8 cellular contexts compared by ENCODE assay signal in the genomic region with DNA sequence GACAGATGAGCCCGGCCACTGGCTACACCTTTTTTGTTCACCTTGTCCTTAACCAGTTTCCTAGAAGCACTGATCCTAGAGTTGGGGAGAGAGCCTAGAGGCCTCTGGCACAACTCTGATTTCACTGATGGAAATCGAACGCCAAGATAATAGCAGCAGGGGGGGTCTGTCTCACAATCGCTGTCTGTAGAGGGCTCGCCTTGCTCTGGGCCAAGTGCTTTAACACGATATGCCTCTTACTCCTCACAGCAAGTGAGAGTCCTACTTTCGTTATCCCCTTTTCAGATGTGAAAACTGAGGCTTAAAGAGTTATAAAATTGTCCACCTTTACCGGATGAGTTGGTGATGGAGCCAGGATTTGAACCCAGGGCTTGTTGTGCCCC. TPM values are rescaled to one million over a fixed set of nuclear protein-coding genes. Genes with fewer than 3 reads are reported as not detected.
DNase-seq lines count a peak whose midpoint lies in the region; ATAC-seq and TF ChIP-seq lines count a peak whose summit lies in the region.

No MANE protein-coding gene starts in this region.

- H3K9me3 ChIP-seq in RWPE2 (ENCODE audit: severe bottlenecking), result no peaks in the 10 kb centered on the region
- H3K9me3 ChIP-seq in fibroblast of lung (ENCODE audit: control insufficient read depth, insufficient read depth, low read depth, low read length), result no peaks in the 10 kb centered on the region

- no peaks in the 10 kb centered on the region for H3K27me3 Mint-ChIP-seq in progenitor cell of endocrine pancreas

- peak overlapping the region; percentile 94 for H2AFZ ChIP-seq in fibroblast of lung (ENCODE audit: low read length)

- H3K27me3 ChIP-seq in RWPE2 (ENCODE audit: insufficient read depth, poor library complexity, severe bottlenecking), result no peaks in the 10 kb centered on the region
- H3K27me3 ChIP-seq in fibroblast of lung (ENCODE audit: control insufficient read depth, insufficient read depth, low read length), result no peaks in the 10 kb centered on the region

- H3K36me3 ChIP-seq in RWPE2 (ENCODE audit: low read depth) (no peaks in the 10 kb centered on the region), fibroblast of lung (ENCODE audit: control insufficient read depth, insufficient read depth, low read length) (no peaks in the 10 kb centered on the region)

- no peaks in the 10 kb centered on the region for H3K4me1 ChIP-seq in RWPE2 (ENCODE audit: insufficient read depth, poor library complexity, severe bottlenecking)
- H3K4me1 ChIP-seq in fibroblast of lung (ENCODE audit: control insufficient read depth, extremely low read depth, insufficient read depth, low read length), result peaks cover 10% of the 10 kb centered on the region

- peaks cover 58% of the 10 kb centered on the region for H3K4me1 Mint-ChIP-seq in progenitor cell of endocrine pancreas (ENCODE audit: low read depth)

- H3K4me2 ChIP-seq in fibroblast of lung (ENCODE audit: extremely low read depth, insufficient read depth, low read length), result peak overlapping the region; percentile 90

- peaks cover 3% of the 10 kb centered on the region for H3K9me3 Mint-ChIP-seq in progenitor cell of endocrine pancreas (ENCODE audit: low read depth)

- H3K36me3 Mint-ChIP-seq in progenitor cell of endocrine pancreas (ENCODE audit: insufficient read depth), result peaks cover 9% of the 10 kb centered on the region

- no peak for ATAC-seq in RWPE2 (ENCODE audit: low read depth)
- ATAC-seq in HG02840 (IDR thresholded peaks at IDR 0.05; ENCODE audit: low FRiP score, unreplicated experiment), result no peak
- ATAC-seq in HG03521 (IDR thresholded peaks at IDR 0.05; ENCODE audit: unreplicated experiment), result no peak
- ATAC-seq in GM21786 (IDR thresholded peaks at IDR 0.05; ENCODE audit: unreplicated experiment), result no peak

- no peaks in the 10 kb centered on the region for H3K79me2 ChIP-seq in fibroblast of lung (ENCODE audit: control insufficient read depth, insufficient read depth, low read length)

- H3K27ac Mint-ChIP-seq in progenitor cell of endocrine pancreas, result peak overlapping the region; percentile 60

- peak overlapping the region; percentile 45 for H3K9ac ChIP-seq in fibroblast of lung (ENCODE audit: insufficient read depth, low read length)

- peak overlapping the region; percentile 86 for H3K4me3 Mint-ChIP-seq in progenitor cell of endocrine pancreas (ENCODE audit: low read depth)

- TF ChIP-seq CTCF in RWPE2 (IDR thresholded peaks at IDR 0.05; ENCODE audit: poor library complexity, severe bottlenecking) (no peak), fibroblast of lung (conservative IDR thresholded peaks at IDR 0.05 in 1 of 2, IDR thresholded peaks at IDR 0.05 in 1 of 2; ENCODE audit: low read depth in 1 of 2, low read length in 2 of 2) (no peak), progenitor cell of endocrine pancreas (IDR thresholded peaks at IDR 0.05; ENCODE audit: unreplicated experiment) (no peak)

- DNase-seq in RWPE2 (ENCODE audit: low spot score) (no peak), fibroblast of lung (ENCODE audit: low read depth in 2 of 2) (no peak), progenitor cell of endocrine pancreas (ENCODE audit: low spot score, unreplicated experiment) (no peak)
- no peak for DNase-seq in activated CD4-positive, alpha-beta T cell treated with anti-CD3 and anti-CD28 coated beads for 4 hours

- no peak overlapping the region for H3K27ac ChIP-seq in RWPE2 (ENCODE audit: poor library complexity, severe bottlenecking)
- H3K27ac ChIP-seq in fibroblast of lung (ENCODE audit: insufficient read depth, low read length), result no peak overlapping the region

- peak overlapping the region; percentile 46 for H3K4me3 ChIP-seq in GM08714 (ENCODE audit: low read length)
- H3K4me3 ChIP-seq in RWPE2 (ENCODE audit: severe bottlenecking), result peak overlapping the region; percentile 79
- peak overlapping the region; percentile 33 to 82 (median 61) for H3K4me3 ChIP-seq in fibroblast of lung (replicated peaks in 1 of 4; ENCODE audit: control extremely low read depth in 1 of 4, insufficient read depth in 1 of 4, low read depth in 3 of 4, low read length in 4 of 4)

- H4K20me1 ChIP-seq in fibroblast of lung (ENCODE audit: control insufficient read depth, extremely low read depth, insufficient read depth, low read length), result no peaks in the 10 kb centered on the region

RNA-seq across cellular contexts. Expression of gene RASSF4, which starts 0.5 kb away (rescaled TPM):
- total RNA-seq in fibroblast of lung (5.4 and 11.4 TPM in 2 replicates), progenitor cell of endocrine pancreas (21.2 and 23.0 TPM in 2 replicates)
- polyA plus RNA-seq in fibroblast of lung, result 2.5 and 6.4 TPM in 2 replicates
- 3.5 and 8.7 TPM in 2 replicates for polyA plus RNA-seq in fibroblast of lung (2012)
- 3.7 and 8.6 TPM in 2 replicates for polyA minus RNA-seq in fibroblast of lung (ENCODE audit: low replicate concordance)

RNA-seq across cellular contexts. Expression of gene DEPP1, which starts 18.5 kb away (rescaled TPM):
- total RNA-seq in fibroblast of lung (97.3 and 120 TPM in 2 replicates), progenitor cell of endocrine pancreas (13.9 and 16.6 TPM in 2 replicates)
- polyA plus RNA-seq in fibroblast of lung, result 18.7 and 30.3 TPM in 2 replicates
- 20.9 and 34.2 TPM in 2 replicates for polyA plus RNA-seq in fibroblast of lung (2012)
- 58.2 and 85.1 TPM in 2 replicates for polyA minus RNA-seq in fibroblast of lung (ENCODE audit: low replicate concordance)

RNA-seq across cellular contexts. Expression of gene ZNF22, which starts 40.6 kb away (rescaled TPM):
- total RNA-seq in fibroblast of lung (14.6 and 23.0 TPM in 2 replicates), progenitor cell of endocrine pancreas (44.1 and 46.0 TPM in 2 replicates)
- polyA plus RNA-seq in fibroblast of lung, result 10.9 and 16.0 TPM in 2 replicates
- 11.3 and 14.5 TPM in 2 replicates for polyA plus RNA-seq in fibroblast of lung (2012)
- polyA minus RNA-seq in fibroblast of lung (ENCODE audit: low replicate concordance), result 0.44 and 0.75 TPM in 2 replicates

RNA-seq across cellular contexts. Expression of gene TMEM72, which starts 49.0 kb away (rescaled TPM):
- total RNA-seq in fibroblast of lung (not detected in 2 replicates), progenitor cell of endocrine pancreas (0.93 and 1.5 TPM in 2 replicates)
- polyA plus RNA-seq in fibroblast of lung, result not detected in 2 replicates
- not detected in 2 replicates for polyA plus RNA-seq in fibroblast of lung (2012)
- polyA minus RNA-seq in fibroblast of lung (ENCODE audit: low replicate concordance), result not detected in 2 replicates
